In the genomic region with DNA sequence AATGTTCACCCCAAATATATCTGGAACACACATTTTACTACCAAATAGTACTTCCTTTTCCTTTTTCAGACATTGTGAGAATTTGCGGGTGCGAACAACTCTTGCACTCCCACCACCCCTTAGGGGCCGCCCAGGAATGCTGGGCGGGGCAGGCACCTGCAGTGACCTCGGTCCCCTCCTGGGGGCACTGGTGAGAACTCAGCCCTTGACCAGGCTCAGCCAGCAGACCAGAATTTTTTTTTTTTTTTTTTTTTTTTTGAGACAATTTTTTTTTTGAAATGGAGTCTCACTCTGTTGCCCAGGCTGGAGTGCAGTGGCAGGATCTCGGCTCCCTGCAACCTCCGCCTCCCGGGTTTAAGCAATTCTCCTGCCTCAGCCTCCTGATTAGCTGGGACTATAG, we compare ENCODE assay signal across 8 cellular contexts.
DNase-seq lines count a peak whose midpoint lies in the region; ATAC-seq and TF ChIP-seq lines count a peak whose summit lies in the region.

No MANE protein-coding gene starts in this region.

- peak; percentile 33 for DNase-seq in AG08395 (ENCODE audit: low spot score)
- peak; percentile 32 for DNase-seq in GM12865 (ENCODE audit: low read depth)
- DNase-seq in SK-N-DZ (ENCODE audit: low spot score) = peak; percentile 59
- DNase-seq in iPS-NIHi7 (ENCODE audit: extremely low spot score) = peak; percentile 83
- no peak for DNase-seq in head of caudate nucleus

- no peak for ATAC-seq in GM18858 (IDR thresholded peaks at IDR 0.05; ENCODE audit: unreplicated experiment)
- no peak for ATAC-seq in GM19452 (IDR thresholded peaks at IDR 0.05; ENCODE audit: unreplicated experiment)
- no peak for ATAC-seq in GM21619 (IDR thresholded peaks at IDR 0.05; ENCODE audit: unreplicated experiment)

- no peak overlapping the region for H3K4me3 ChIP-seq in GM12865 (ENCODE audit: low read depth, low read length)

- peak; percentile 46 for TF ChIP-seq CTCF in GM12865 (IDR thresholded peaks at IDR 0.05; ENCODE audit: insufficient read depth, low read depth, low read length, missing control alignments)

- intact Hi-C loops in head of caudate nucleus (cut with DNase I) = no loop called here

Comparison
In these comparisons a context has a peak if more than half of its experiments do, and no peak if none do; other contexts are left out.
1. DNase-seq: peak in AG08395 (single experiment), GM12865 (single experiment), SK-N-DZ (single experiment) and iPS-NIHi7 (single experiment); none in head of caudate nucleus (0 of 42).